Comparison of ENCODE assay signal across 8 cellular contexts in the genomic region with DNA sequence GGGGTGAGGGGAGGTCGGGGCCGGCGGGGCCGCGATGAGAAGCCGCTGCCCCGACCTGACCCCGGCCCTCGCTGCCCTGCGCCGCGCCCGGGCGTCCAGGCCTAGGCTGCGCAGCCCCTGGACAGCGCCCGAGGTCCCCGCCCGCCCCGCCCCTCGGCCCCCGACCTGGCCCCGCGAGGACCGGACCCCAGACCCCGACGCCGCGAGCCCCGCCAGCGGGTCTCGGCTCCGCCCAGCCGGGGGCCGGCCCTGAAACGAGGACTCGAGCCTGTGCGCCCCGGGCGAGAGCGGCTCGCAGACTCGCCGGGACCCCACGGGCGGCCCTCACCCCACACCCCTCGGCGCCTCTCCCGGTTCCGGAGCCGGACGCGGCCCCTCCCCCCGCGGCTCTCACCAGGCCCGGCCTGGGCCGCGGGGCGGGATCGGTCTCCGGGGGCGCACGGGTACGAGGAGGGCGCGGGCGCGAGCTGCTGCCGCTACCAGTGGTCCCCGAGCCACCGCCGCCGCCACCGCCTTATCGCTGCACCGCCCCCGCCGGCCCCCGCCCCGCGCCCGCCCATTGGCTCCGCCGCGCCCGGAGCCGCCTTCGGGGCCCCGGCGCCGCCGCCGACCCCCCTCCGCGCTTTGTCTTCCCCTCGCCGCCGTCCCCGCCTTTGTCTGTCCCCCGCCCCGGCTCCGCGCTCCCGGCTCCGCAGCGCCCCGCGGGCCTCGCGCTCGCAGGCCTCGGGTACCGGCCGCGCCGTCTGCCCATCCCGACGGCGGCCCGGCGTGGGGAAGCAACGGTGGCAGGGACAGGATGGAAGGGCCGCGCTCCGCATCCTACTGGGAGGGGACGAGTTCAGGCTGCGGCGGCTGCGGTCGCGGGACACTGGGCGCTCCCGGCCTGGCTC. TPM values are rescaled to one million over a fixed set of nuclear protein-coding genes. Genes with fewer than 3 reads are reported as not detected.
A peak's percentile ranks its signal among the peaks of the same experiment; 100 is the strongest.
DNase-seq lines count a peak whose midpoint lies in the region; ATAC-seq, FAIRE-seq and TF ChIP-seq lines count a peak whose summit lies in the region.

A gene (minus strand): TSS at position 488 of the 890 bp plus-strand sequence. CDS start 827 bp downstream, outside the sequence.

- no peaks in the 10 kb centered on the region for H3K27me3 ChIP-seq in osteoblast (ENCODE audit: insufficient read depth, low read length)
- H3K27me3 ChIP-seq in tibial artery: no peaks in the 10 kb centered on the region

- peaks cover 8% of the 10 kb centered on the region for H3K4me1 ChIP-seq in osteoblast (ENCODE audit: insufficient read depth, low read length)
- H3K4me1 ChIP-seq in tibial artery: peaks cover 5 to 36% (median 27%) of the 10 kb centered on the region in 4 donors

- H3K9me3 ChIP-seq in osteoblast (ENCODE audit: low read depth, low read length) (no peaks in the 10 kb centered on the region), tibial artery (no peaks in the 10 kb centered on the region)

- peak within 1 kb of the TSS; percentile 71 for H3K4me2 ChIP-seq in osteoblast (ENCODE audit: insufficient read depth, low read length)

- intact Hi-C loops in tibial artery (cut with DNase I; ENCODE audit: low total_unique reads): no loop called here

- H4K20me1 ChIP-seq in osteoblast (ENCODE audit: insufficient read depth, low read length): peaks cover 11% of the 10 kb centered on the region

- H3K4me3 ChIP-seq in osteoblast (ENCODE audit: insufficient read depth, low read length) (peak within 1 kb of the TSS; percentile 71), tibial artery (peak within 1 kb of the TSS; percentile 49 to 72)

- TF ChIP-seq CTCF in osteoblast (IDR thresholded peaks at IDR 0.05; ENCODE audit: extremely low read depth, low read depth, low read length) (no peak), tibial artery (IDR thresholded peaks at IDR 0.05) (no peak)

- H3K36me3 ChIP-seq in osteoblast (ENCODE audit: insufficient read depth, low read length): peaks cover 9% of the 10 kb centered on the region
- peaks cover 0 to 31% (median 25%) of the 10 kb centered on the region in 3 donors for H3K36me3 ChIP-seq in tibial artery

- peak; percentile 78 to 81 for DNase-seq in activated T-helper 1 cell treated with anti-CD3 and anti-CD28 coated beads, Interleukin-2, amount 50 U/mL, for 16 hours (ENCODE audit: low read depth in 1 of 2, low spot score in 1 of 2)
- peak; percentile 79 to 80 for DNase-seq in frontal cortex (ENCODE audit: low spot score in 2 of 2)
- DNase-seq in osteoblast (ENCODE audit: insufficient read length, low spot score, missing footprints): peak; percentile 95
- peak in 1 of 2 donors; percentile 73 for DNase-seq in tibial artery
- no peak for DNase-seq in globus pallidus (ENCODE audit: low spot score)

- peak within 1 kb of the TSS; percentile 59 for H2AFZ ChIP-seq in osteoblast (ENCODE audit: low read length)

- no peak for FAIRE-seq in frontal cortex (lab: Jason Lieb, UNC)

- ATAC-seq in HG03342 (IDR thresholded peaks at IDR 0.05; ENCODE audit: unreplicated experiment): peak; percentile 22

- H3K79me2 ChIP-seq in osteoblast (ENCODE audit: insufficient read depth, low read length): no peaks in the 10 kb centered on the region

- H3K27ac ChIP-seq in osteoblast (ENCODE audit: low read depth, low read length) (no peak within 1 kb of the TSS), tibial artery (peak within 1 kb of the TSS; percentile 52 to 71)

- peak; percentile 63 for TF ChIP-seq POLR2A in GM18526 (IDR thresholded peaks at IDR 0.05; ENCODE audit: extremely low read depth, insufficient read length)

TF ChIP-seq in PFSK-1, 5 proteins besides CTCF, POLR2A, EP300 and RAD21:
- no peak for TF ChIP-seq TAF1 (IDR thresholded peaks at IDR 0.05; ENCODE audit: borderline replicate concordance, insufficient read depth, low read length)
- TF ChIP-seq, protein P1, sequence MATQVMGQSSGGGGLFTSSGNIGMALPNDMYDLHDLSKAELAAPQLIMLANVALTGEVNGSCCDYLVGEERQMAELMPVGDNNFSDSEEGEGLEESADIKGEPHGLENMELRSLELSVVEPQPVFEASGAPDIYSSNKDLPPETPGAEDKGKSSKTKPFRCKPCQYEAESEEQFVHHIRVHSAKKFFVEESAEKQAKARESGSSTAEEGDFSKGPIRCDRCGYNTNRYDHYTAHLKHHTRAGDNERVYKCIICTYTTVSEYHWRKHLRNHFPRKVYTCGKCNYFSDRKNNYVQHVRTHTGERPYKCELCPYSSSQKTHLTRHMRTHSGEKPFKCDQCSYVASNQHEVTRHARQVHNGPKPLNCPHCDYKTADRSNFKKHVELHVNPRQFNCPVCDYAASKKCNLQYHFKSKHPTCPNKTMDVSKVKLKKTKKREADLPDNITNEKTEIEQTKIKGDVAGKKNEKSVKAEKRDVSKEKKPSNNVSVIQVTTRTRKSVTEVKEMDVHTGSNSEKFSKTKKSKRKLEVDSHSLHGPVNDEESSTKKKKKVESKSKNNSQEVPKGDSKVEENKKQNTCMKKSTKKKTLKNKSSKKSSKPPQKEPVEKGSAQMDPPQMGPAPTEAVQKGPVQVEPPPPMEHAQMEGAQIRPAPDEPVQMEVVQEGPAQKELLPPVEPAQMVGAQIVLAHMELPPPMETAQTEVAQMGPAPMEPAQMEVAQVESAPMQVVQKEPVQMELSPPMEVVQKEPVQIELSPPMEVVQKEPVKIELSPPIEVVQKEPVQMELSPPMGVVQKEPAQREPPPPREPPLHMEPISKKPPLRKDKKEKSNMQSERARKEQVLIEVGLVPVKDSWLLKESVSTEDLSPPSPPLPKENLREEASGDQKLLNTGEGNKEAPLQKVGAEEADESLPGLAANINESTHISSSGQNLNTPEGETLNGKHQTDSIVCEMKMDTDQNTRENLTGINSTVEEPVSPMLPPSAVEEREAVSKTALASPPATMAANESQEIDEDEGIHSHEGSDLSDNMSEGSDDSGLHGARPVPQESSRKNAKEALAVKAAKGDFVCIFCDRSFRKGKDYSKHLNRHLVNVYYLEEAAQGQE (IDR thresholded peaks at IDR 0.05; ENCODE audit: insufficient read depth in 1 of 2, low read depth in 2 of 2, low read length in 2 of 2): peak; percentile 69 to 77; a peak in 3 of 4 replicates
- no peak for TF ChIP-seq FOXP2 (optimal IDR thresholded peaks at IDR 0.05; ENCODE audit: borderline replicate concordance, extremely low read depth, extremely low read length, insufficient read depth)
- TF ChIP-seq SIN3A (IDR thresholded peaks at IDR 0.05; ENCODE audit: borderline replicate concordance, insufficient read depth, low read length): no peak
- TF ChIP-seq POLR2AphosphoS5 (IDR thresholded peaks at IDR 0.05; ENCODE audit: low read depth, low read length): 0 out of 2 replicates have a peak, but pooled peaks have one; percentile 34
TF ChIP-seq in PFSK-1: peak in this region for 2.

RNA-seq across cellular contexts. Expression of the gene that starts here (rescaled TPM):
- polyA plus RNA-seq in PFSK-1 (2012; ENCODE audit: insufficient read length, low read depth): 35.6 TPM
- total RNA-seq in frontal cortex (19.2 TPM), osteoblast (4.3 and 5.9 TPM in 2 replicates)
